13 cellular contexts compared by ENCODE assay signal in the genomic region with DNA sequence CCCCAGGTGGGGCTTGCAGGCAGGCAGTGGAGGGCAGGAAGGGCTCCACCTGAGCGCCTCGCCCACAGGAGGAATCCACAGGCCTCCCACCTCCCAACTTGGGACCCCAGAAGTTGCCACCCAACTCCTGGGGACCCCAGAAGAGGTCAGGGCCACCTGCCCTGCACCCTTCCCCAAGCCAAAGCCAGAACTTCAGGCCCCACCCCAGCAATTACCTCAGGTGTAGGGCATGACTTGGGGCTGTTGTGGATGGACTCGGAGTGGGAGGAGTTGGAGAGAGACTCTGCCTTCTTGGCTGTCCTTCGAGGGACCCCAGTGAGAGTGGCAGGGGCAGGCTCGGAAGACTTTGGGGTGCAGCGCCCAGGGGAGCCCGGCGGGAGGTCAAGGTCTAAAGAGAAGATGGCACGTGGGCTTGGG. TPM values are rescaled to one million over a fixed set of nuclear protein-coding genes. Genes with fewer than 3 reads are reported as not detected.
DNase-seq lines count a peak whose midpoint lies in the region; ATAC-seq lines count a peak whose summit lies in the region.
"Had no signal": no experiment of that assay in that cellular context is flagged by ENCODE, and none has a peak within 500 bp of the region (broad histone marks: within the 10 kb centered on the region; RNA-seq: fewer than 3 reads in every experiment).

No MANE protein-coding gene starts in this region.

- intact Hi-C loops in left cardiac atrium (cut with DNase I) (loop anchor here in 1 of 2 donors (5.0 kb wide), 1 partner anchor 129 kb away; no protein-coding TSS in a partner anchor), right cardiac atrium (cut with DNase I) (loop anchor here in 2 of 4 donors (10.0 kb wide), 1 partner anchor 127 kb away; no protein-coding TSS in a partner anchor)

- 93% methylated on average over 9 of the region's 9 CpGs for whole genome bisulfite sequencing in right cardiac atrium

- no peaks in the 10 kb centered on the region for H3K4me1 ChIP-seq in right cardiac atrium (ENCODE audit: control insufficient read depth, insufficient read depth, low read length)
- H3K4me1 ChIP-seq: parathyroid adenoma had no signal

- no peaks in the 10 kb centered on the region for H3K9me3 ChIP-seq in right cardiac atrium (ENCODE audit: control insufficient read depth, low read length)

- no peak overlapping the region for H3K4me3 ChIP-seq in right cardiac atrium (ENCODE audit: low read length)

- DNase-seq in left cardiac atrium (peak; percentile 15), right cardiac atrium (no peak), T-helper 9 cell (peak; percentile 0), ureter (ENCODE audit: low spot score) (peak; percentile 36), amygdala (lab: John Stamatoyannopoulos, UW) (no peak), H4 (ENCODE audit: low spot score) (no peak)
- DNase-seq: C1 segment of cervical spinal cord, Kasumi-1, NCI-H2081 treated with DMSO at 0.1 percent for 48 hours had no signal

- no peaks in the 10 kb centered on the region for H3K27me3 ChIP-seq in right cardiac atrium (ENCODE audit: control insufficient read depth, insufficient read depth)

- no peak overlapping the region for H3K27ac ChIP-seq in right cardiac atrium (ENCODE audit: low read length)
- H3K27ac ChIP-seq: epithelial cell of prostate, parathyroid adenoma had no signal

- ATAC-seq in left cardiac atrium (no peak), right cardiac atrium (no peak), esophagus mucosa (peak; percentile 3), GM21737 (IDR thresholded peaks at IDR 0.05; ENCODE audit: unreplicated experiment) (no peak)

RNA-seq across cellular contexts. Expression of a gene that starts 10.5 kb away (rescaled TPM):
- 1 to 10 TPM; 8.8 to 9.0 TPM for total RNA-seq in left cardiac atrium
- total RNA-seq in right cardiac atrium, result 10 to 100 TPM in 3 of 4 donors, 1 to 10 TPM in 1; 7.0 to 21.5 (median 19.2) TPM
- polyA plus RNA-seq in right cardiac atrium, result 13.0 TPM
- 2.6 TPM for total RNA-seq in esophagus mucosa
- 21.0 TPM for total RNA-seq in ureter
- not detected in 2 replicates for total RNA-seq in H4 (2014; rRNA removed; shearing (Covaris generic))

RNA-seq across cellular contexts. Expression of a gene that starts 33.9 kb away (rescaled TPM):
- total RNA-seq in left cardiac atrium (10 to 100 TPM; 49.4 to 60.6 TPM), right cardiac atrium (10 to 100 TPM; 51.9 to 65.6 (median 61.6) TPM), esophagus mucosa (58.3 TPM), ureter (55.2 TPM)
- polyA plus RNA-seq in right cardiac atrium, result 69.3 TPM
- total RNA-seq in H4 (2014; rRNA removed; shearing (Covaris generic)), result 94.2 and 99.9 TPM in 2 replicates

RNA-seq across cellular contexts. Expression of a gene that starts 37.3 kb away (rescaled TPM):
- under 1 TPM; 0.24 to 0.32 TPM for total RNA-seq in left cardiac atrium
- under 1 TPM; 0.06 to 0.50 (median 0.23) TPM for total RNA-seq in right cardiac atrium
- polyA plus RNA-seq in right cardiac atrium, result 0.07 TPM
- not detected for total RNA-seq in esophagus mucosa
- total RNA-seq in ureter, result 0.23 TPM
- not detected in 2 replicates for total RNA-seq in H4 (2014; rRNA removed; shearing (Covaris generic))

Comparison
In these comparisons a context has a peak if more than half of its experiments do, and no peak if none do; other contexts are left out.
1. DNase-seq: peak in left cardiac atrium (single experiment), T-helper 9 cell (single experiment) and ureter (single experiment); none in right cardiac atrium (0 of 3), amygdala (0 of 56) and H4 (single experiment).